ENCODE assay signal across 8 cellular contexts in genomic region chr16:50154369-50154947, GRCh38. TPM values are rescaled to one million over a fixed set of nuclear protein-coding genes. Genes with fewer than 3 reads are reported as not detected.
DNase-seq lines count a peak whose midpoint lies in the region; ATAC-seq and TF ChIP-seq lines count a peak whose summit lies in the region.

No MANE protein-coding gene starts in this region.

- peaks cover 38% of the 10 kb centered on the region for H3K4me1 Mint-ChIP-seq in nephron progenitor cell

- peaks cover 14% of the 10 kb centered on the region for H3K36me3 Mint-ChIP-seq in nephron progenitor cell (ENCODE audit: low read depth)

- H3K27me3 Mint-ChIP-seq in nephron progenitor cell (ENCODE audit: low read depth, poor library complexity), result peaks cover 14% of the 10 kb centered on the region

- H3K27ac ChIP-seq in epithelial cell of prostate, result peak overlapping the region; percentile 81

- H3K27ac Mint-ChIP-seq in nephron progenitor cell, result peak overlapping the region; percentile 45

- peak; percentile 25 for DNase-seq in GM20000 (ENCODE audit: low spot score)
- DNase-seq in RPMI8226, result peak; percentile 48
- DNase-seq in epithelial cell of prostate (ENCODE audit: low read depth, low spot score), result no peak
- no peak for DNase-seq in nephron progenitor cell
- no peak for DNase-seq in mucosa of gallbladder (ENCODE audit: low spot score)
- no peak for DNase-seq in NCI-H526 treated with DMSO at 0.1 percent for 48 hours (lab: John Stamatoyannopoulos, UW)
- no peak for DNase-seq in DMS153 treated with DMSO at 0.1 percent for 48 hours (lab: John Stamatoyannopoulos, UW; ENCODE audit: unreplicated experiment)

- H3K9me3 Mint-ChIP-seq in nephron progenitor cell, result no peaks in the 10 kb centered on the region

- TF ChIP-seq CTCF in GM20000 (IDR thresholded peaks at IDR 0.05; ENCODE audit: extremely low read depth, missing control alignments) (no peak), nephron progenitor cell (IDR thresholded peaks at IDR 0.05) (no peak)

- peak overlapping the region; percentile 88 for H3K4me3 Mint-ChIP-seq in nephron progenitor cell

- ATAC-seq in GM18517 (IDR thresholded peaks at IDR 0.05; ENCODE audit: unreplicated experiment), result no peak

RNA-seq across cellular contexts. Expression of gene TENT4B, which starts 1.4 kb away (rescaled TPM):
- 13.3 TPM for total RNA-seq in mucosa of gallbladder

Comparison
In these comparisons a context has a peak if more than half of its experiments do, and no peak if none do; other contexts are left out.
1. DNase-seq: peak in GM20000 (single experiment) and RPMI8226 (single experiment); none in epithelial cell of prostate (single experiment), nephron progenitor cell (single experiment), mucosa of gallbladder (single experiment), NCI-H526 treated with DMSO at 0.1 percent for 48 hours (single experiment) and DMS153 treated with DMSO at 0.1 percent for 48 hours (single experiment).